In the genomic region with DNA sequence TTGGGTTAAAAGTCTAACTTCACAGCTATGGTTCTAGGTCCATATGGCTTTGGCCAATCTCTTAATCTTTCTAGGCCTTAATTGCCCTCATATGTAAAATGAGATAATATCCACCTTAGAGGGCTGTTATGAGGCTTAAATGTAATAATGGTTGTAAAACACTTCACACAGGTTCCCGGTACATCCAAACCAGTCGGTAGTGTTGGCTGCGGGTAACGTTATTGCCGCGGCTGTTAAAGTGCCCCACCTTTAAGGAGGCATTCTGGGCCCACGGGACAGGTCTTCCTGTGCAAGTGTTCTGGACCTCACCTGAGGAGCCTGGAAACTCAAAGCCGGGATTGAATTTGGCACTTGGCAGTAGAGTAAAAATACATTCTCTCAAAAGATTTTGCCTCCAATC, we compare ENCODE assay signal across 25 cellular contexts.
"Had no signal": no experiment of that assay in that cellular context is flagged by ENCODE, and none has a peak within 500 bp of the region (broad histone marks: within the 10 kb centered on the region; RNA-seq: fewer than 3 reads in every experiment).

No MANE protein-coding gene starts in this region.

- H3K27me3 ChIP-seq: right atrium auricular region had no signal

- H3K9ac ChIP-seq: parathyroid adenoma had no signal

- H3K4me1 ChIP-seq: left lung had no signal

- H3K4me3 ChIP-seq: left lung, lower lobe of right lung, right atrium auricular region, spleen had no signal

- H3K9me3 Mint-ChIP-seq: activated naive CD4-positive, alpha-beta T cell treated with anti-CD3 and anti-CD28 coated beads, Interleukin-2, amount 10 ng/mL, durations not matched to agents 7 days and 5 days; activated naive CD8-positive, alpha-beta T cell treated with anti-CD3 and anti-CD28 coated beads, Interleukin-2, amount 10 ng/mL, durations not matched to agents 7 days and 5 days; naive B cell; neural crest cell had no signal

- H3K27ac ChIP-seq: epithelial cell of prostate, left lung, lower lobe of right lung, parathyroid adenoma, right atrium auricular region, spleen, VCaP had no signal

- ATAC-seq: left lung; lower lobe of right lung; stimulated activated naive CD8-positive, alpha-beta T cell treated with anti-CD3 and anti-CD28 coated beads, Interleukin-15, Interleukin-2, amounts not matched to agents 100 U/mL and 50 U/mL, for 24 hours had no signal

- H3K4me3 Mint-ChIP-seq: activated naive CD4-positive, alpha-beta T cell treated with anti-CD3 and anti-CD28 coated beads, Interleukin-2, amount 10 ng/mL, durations not matched to agents 7 days and 5 days; activated naive CD8-positive, alpha-beta T cell treated with anti-CD3 and anti-CD28 coated beads, Interleukin-2, amount 10 ng/mL, durations not matched to agents 7 days and 5 days; naive B cell; neural crest cell had no signal

- H3K36me3 Mint-ChIP-seq: activated naive CD4-positive, alpha-beta T cell treated with anti-CD3 and anti-CD28 coated beads, Interleukin-2, amount 10 ng/mL, durations not matched to agents 7 days and 5 days; activated naive CD8-positive, alpha-beta T cell treated with anti-CD3 and anti-CD28 coated beads, Interleukin-2, amount 10 ng/mL, durations not matched to agents 7 days and 5 days; naive B cell had no signal

- H3K4me1 Mint-ChIP-seq: activated naive CD4-positive, alpha-beta T cell treated with anti-CD3 and anti-CD28 coated beads, Interleukin-2, amount 10 ng/mL, durations not matched to agents 7 days and 5 days; activated naive CD8-positive, alpha-beta T cell treated with anti-CD3 and anti-CD28 coated beads, Interleukin-2, amount 10 ng/mL, durations not matched to agents 7 days and 5 days; naive B cell had no signal

- H2AFZ ChIP-seq: parathyroid adenoma had no signal

- H3K9me3 ChIP-seq: left lung, lower lobe of right lung, right atrium auricular region, spleen had no signal

- H3K27ac Mint-ChIP-seq: activated naive CD4-positive, alpha-beta T cell treated with anti-CD3 and anti-CD28 coated beads, Interleukin-2, amount 10 ng/mL, durations not matched to agents 7 days and 5 days; activated naive CD8-positive, alpha-beta T cell treated with anti-CD3 and anti-CD28 coated beads, Interleukin-2, amount 10 ng/mL, durations not matched to agents 7 days and 5 days; naive B cell had no signal

- DNase-seq: activated CD4-positive, alpha-beta T cell treated with anti-CD3 and anti-CD28 coated beads for 48 hours; activated CD4-positive, alpha-beta T cell treated with anti-CD3 and anti-CD28 coated beads, Interleukin-2, amount 50 U/mL, for 48 hours; activated CD8-positive, alpha-beta memory T cell treated with anti-CD3 and anti-CD28 coated beads for 24 hours; activated gamma-delta T cell; activated naive CD4-positive, alpha-beta T cell treated with anti-CD3 and anti-CD28 coated beads, Interleukin-2, amount 10 ng/mL, durations not matched to agents 7 days and 5 days; activated naive CD8-positive, alpha-beta T cell treated with anti-CD3 and anti-CD28 coated beads, Interleukin-2, amount 10 ng/mL, durations not matched to agents 7 days and 5 days; activated T-cell treated with anti-CD3 and anti-CD28 coated beads, Interleukin-2, amount 50 U/mL, for 1 hour; amniotic stem cell; caudate nucleus; dermis blood vessel endothelial cell; effector CD4-positive, alpha-beta T cell; kidney glomerular epithelial cell; left lung; lower lobe of right lung; mesenchymal stem cell; naive B cell; nucleus accumbens; spleen; stimulated activated CD4-positive, alpha-beta T cell treated with anti-CD3 and anti-CD28 coated beads, Interleukin-4, amount 100 ng/mL, for 1 hour; stimulated activated naive CD8-positive, alpha-beta T cell treated with anti-CD3 and anti-CD28 coated beads, Interleukin-15, Interleukin-2, amounts not matched to agents 100 U/mL and 50 U/mL, for 24 hours had no signal

- H3K79me2 ChIP-seq: parathyroid adenoma had no signal

- H3K36me3 ChIP-seq: left lung, lower lobe of right lung had no signal
